In genomic region chr6:159953091-159953581, GRCh38 we compare ENCODE assay signal across 13 cellular contexts. TPM values are rescaled to one million over a fixed set of nuclear protein-coding genes. Genes with fewer than 3 reads are reported as not detected.
DNase-seq lines count a peak whose midpoint lies in the region; ATAC-seq, FAIRE-seq and TF ChIP-seq lines count a peak whose summit lies in the region.
"Had no signal": no experiment of that assay in that cellular context is flagged by ENCODE, and none has a peak within 500 bp of the region (broad histone marks: within the 10 kb centered on the region; RNA-seq: fewer than 3 reads in every experiment).

No MANE protein-coding gene starts in this region.

- H2AK5ac ChIP-seq in H1 (ENCODE audit: low read depth, low read length), result no peak overlapping the region

- H3K9me3 ChIP-seq in breast epithelium, result no peaks in the 10 kb centered on the region
- no peaks in the 10 kb centered on the region; a peak in 1 of 4 replicates for H3K9me3 ChIP-seq in H1 (ENCODE audit: insufficient read depth in 2 of 2, low read depth in 1 of 2, low read length in 1 of 2)
- H3K9me3 ChIP-seq in aorta (ENCODE audit: control insufficient read depth, low read length), result no peaks in the 10 kb centered on the region

- H3K27me3 ChIP-seq in breast epithelium (no peaks in the 10 kb centered on the region), H1 (replicated peaks in 1 of 4; ENCODE audit: control insufficient read depth in 3 of 4, extremely low read depth in 1 of 4, insufficient read depth in 3 of 4, low read length in 3 of 4) (no peaks in the 10 kb centered on the region), aorta (ENCODE audit: control insufficient read depth in 1 of 2, insufficient read depth in 2 of 2, low read length in 1 of 2) (no peaks in the 10 kb centered on the region)

- H3K4me3 Mint-ChIP-seq in MCF 10A (ENCODE audit: unreplicated experiment), result peak overlapping the region; percentile 35
- H3K4me3 Mint-ChIP-seq: T-helper 17 cell had no signal

- TF ChIP-seq CTCF in MCF 10A (IDR thresholded peaks at IDR 0.05; ENCODE audit: unreplicated experiment) (no peak), breast epithelium (IDR thresholded peaks at IDR 0.05) (no peak), H1 (IDR thresholded peaks at IDR 0.05; ENCODE audit: control extremely low read depth in 1 of 3, insufficient read depth in 1 of 3, low read depth in 1 of 3, low read length in 3 of 3) (no peak)

- H3K23me2 ChIP-seq in H1 (ENCODE audit: low read depth, low read length), result no peaks in the 10 kb centered on the region; the same call in 1 of the 2 replicates

- no peak overlapping the region for H3K4me2 ChIP-seq in H1 (ENCODE audit: insufficient read depth in 1 of 2, low read depth in 2 of 2, low read length in 2 of 2)

- ATAC-seq in aorta (ENCODE audit: low FRiP score) (peak; percentile 48), GM18517 (IDR thresholded peaks at IDR 0.05; ENCODE audit: unreplicated experiment) (no peak), HG03571 (IDR thresholded peaks at IDR 0.05; ENCODE audit: unreplicated experiment) (no peak), GM18873 (IDR thresholded peaks at IDR 0.05; ENCODE audit: low FRiP score, unreplicated experiment) (no peak)
- ATAC-seq: GM12878, T-helper 17 cell had no signal

- H3K4me1 ChIP-seq in breast epithelium (no peaks in the 10 kb centered on the region), H1 (replicated peaks in 1 of 4; ENCODE audit: control insufficient read depth in 3 of 4, insufficient read depth in 4 of 4, low read length in 3 of 4) (no peaks in the 10 kb centered on the region; a peak in 2 of 7 replicates), aorta (ENCODE audit: control insufficient read depth in 1 of 2, insufficient read depth in 2 of 2, low read length in 2 of 2) (no peaks in the 10 kb centered on the region)

- H3K79me1 ChIP-seq in H1 (ENCODE audit: low read depth, low read length), result no peaks in the 10 kb centered on the region

- H3K79me2 ChIP-seq in H1 (ENCODE audit: control insufficient read depth in 1 of 2, insufficient read depth in 2 of 2, low read length in 2 of 2), result no peaks in the 10 kb centered on the region

- H3K9ac ChIP-seq in H1 (replicated peaks in 1 of 4; ENCODE audit: extremely low read depth in 1 of 4, low read depth in 3 of 4, low read length in 3 of 4), result no peak overlapping the region

- no peak overlapping the region for H2BK120ac ChIP-seq in H1 (replicated peaks; ENCODE audit: low read depth, low read length)

- CTCF ChIA-PET in MCF 10A (lab: Yijun Ruan, JAX) (interaction anchor here (0.6 to 1.9 kb wide), 6 partner anchors 11 to 92 kb away, joined by 3 to 17 read pairs (median 6); no protein-coding TSS in a partner anchor), H1 (lab: Charles Lee; ENCODE audit: partially characterized antibody) (interaction anchor here (1.0 to 3.1 kb wide), 3 partner anchors 11 to 90 kb away, joined by 3 to 8 read pairs (median 4); no protein-coding TSS in a partner anchor)

- POLR2A ChIA-PET in MCF 10A (lab: Yijun Ruan, JAX) (interaction anchor here (0.6 to 2.2 kb wide), 14 partner anchors 10 to 1055 kb away, joined by 3 to 14 read pairs (median 4); no protein-coding TSS in a partner anchor), H1 (lab: Charles Lee; ENCODE audit: partially characterized antibody) (no interaction called here)

- peak overlapping the region in 1 of 2 donors; percentile 64 for H3K27ac ChIP-seq in breast epithelium
- no peak overlapping the region for H3K27ac ChIP-seq in H1 (ENCODE audit: low read depth, low read length)
- H3K27ac ChIP-seq in aorta (ENCODE audit: low read depth in 1 of 2, low read length in 2 of 2), result no peak overlapping the region

- H3K18ac ChIP-seq in H1 (ENCODE audit: extremely low read depth, low read length), result no peak overlapping the region

- no peaks in the 10 kb centered on the region for H3K36me3 Mint-ChIP-seq in MCF 10A (ENCODE audit: insufficient read depth, unreplicated experiment)

- no peak overlapping the region for H2BK5ac ChIP-seq in H1 (ENCODE audit: low read depth, low read length)

- intact Hi-C loops in MCF 10A (cut with micrococcal nuclease) (no loop called here), breast epithelium (cut with DNase I; ENCODE audit: low total_unique reads) (no loop called here), aorta (cut with DNase I) (no loop called here)

- H3K14ac ChIP-seq in H1 (ENCODE audit: insufficient read length), result no peak overlapping the region

- peaks cover 9% of the 10 kb centered on the region for H3K4me1 Mint-ChIP-seq in MCF 10A (ENCODE audit: insufficient read depth, unreplicated experiment)
- H3K4me1 Mint-ChIP-seq: T-helper 17 cell had no signal

- no peaks in the 10 kb centered on the region for H4K20me1 ChIP-seq in H1 (replicated peaks in 1 of 2; ENCODE audit: control insufficient read depth in 1 of 2, insufficient read depth in 2 of 2, low read length in 2 of 2)

- WGBS in H1 (ENCODE audit: extremely low coverage in 1 of 2, insufficient coverage in 1 of 2, insufficient read length in 1 of 2, insufficient replicate concordance in 2 of 2, low coverage in 1 of 2, low lambda C conversion rate in 2 of 2, missing lambda C conversion rate in 1 of 2), 2 experiments, result 90% methylated on average over 8 of the region's 8 CpGs; no CpG with 5 or more reads in 1 of the 2 experiments
- 56 to 60% methylated on average over 8 of the region's 8 CpGs for WGBS in aorta, 2 donors

- TF ChIP-seq POLR2A in breast epithelium (IDR thresholded peaks at IDR 0.05), result no peak
- TF ChIP-seq POLR2A in H1 (IDR thresholded peaks at IDR 0.05; ENCODE audit: control extremely low read depth in 1 of 2, low read depth in 2 of 2, low read length in 2 of 2), result no peak

- DNase-seq in MCF 10A (ENCODE audit: unreplicated experiment) (peak; percentile 90), breast epithelium (ENCODE audit: low spot score in 2 of 2) (no peak), H1 (ENCODE audit: low read depth in 1 of 2, low spot score in 2 of 2) (no peak), medulla oblongata (ENCODE audit: extremely low spot score) (peak; percentile 48), aorta (peak; percentile 78 to 81)
- DNase-seq: ACHN, NCI-H226, T-helper 17 cell had no signal

- no peak for TF ChIP-seq EP300 in H1 (IDR thresholded peaks at IDR 0.05; ENCODE audit: borderline replicate concordance in 1 of 2, low read depth in 2 of 2, low read length in 2 of 2)

- no peak overlapping the region for H2AFZ ChIP-seq in H1 (ENCODE audit: low read length)

- no peaks in the 10 kb centered on the region for H3K36me3 ChIP-seq in breast epithelium
- no peaks in the 10 kb centered on the region for H3K36me3 ChIP-seq in H1 (ENCODE audit: control insufficient read depth in 2 of 4, insufficient read depth in 4 of 4, low read length in 3 of 4)
- no peaks in the 10 kb centered on the region for H3K36me3 ChIP-seq in aorta (ENCODE audit: control insufficient read depth in 1 of 2, insufficient read depth in 2 of 2, low read length in 1 of 2)

- H3K27me3 Mint-ChIP-seq in MCF 10A (ENCODE audit: insufficient read depth, unreplicated experiment), result no peaks in the 10 kb centered on the region

- H3K9me3 Mint-ChIP-seq in MCF 10A (ENCODE audit: unreplicated experiment), result no peaks in the 10 kb centered on the region

- no peak overlapping the region for H2BK12ac ChIP-seq in H1 (ENCODE audit: low read depth, low read length)

- no peak for TF ChIP-seq RAD21 in H1 (IDR thresholded peaks at IDR 0.05 in 1 of 2, conservative IDR thresholded peaks at IDR 0.05 in 1 of 2; ENCODE audit: low read depth in 2 of 2, low read length in 2 of 2)

- H3K23ac ChIP-seq in H1 (ENCODE audit: insufficient read length), result no peak overlapping the region

- no peak overlapping the region for H4K5ac ChIP-seq in H1 (ENCODE audit: insufficient read length, low read depth, low read length)

- no peak overlapping the region for H3K56ac ChIP-seq in H1 (replicated peaks; ENCODE audit: insufficient read length, low read depth, low read length)

- peak overlapping the region; percentile 35 for H3K4ac ChIP-seq in H1 (replicated peaks; ENCODE audit: insufficient read length, low read depth, low read length)

- no peak overlapping the region for H4K8ac ChIP-seq in H1 (ENCODE audit: extremely low read depth, insufficient read depth, low read length)

- H3K4me3 ChIP-seq in breast epithelium, result no peak overlapping the region
- no peak overlapping the region for H3K4me3 ChIP-seq in H1 (ENCODE audit: extremely low read depth in 1 of 4, insufficient read depth in 2 of 4, low read depth in 3 of 4, low read length in 4 of 4)
- no peak overlapping the region for H3K4me3 ChIP-seq in aorta (ENCODE audit: low read length in 2 of 2)
- H3K4me3 ChIP-seq: GM12878 had no signal

- H2BK15ac ChIP-seq in H1 (ENCODE audit: low read length), result no peak overlapping the region

- no peak overlapping the region for H4K91ac ChIP-seq in H1 (replicated peaks; ENCODE audit: insufficient read length, low read length)

- H2BK20ac ChIP-seq in H1 (ENCODE audit: low read length), result no peak overlapping the region

- FAIRE-seq in H1 (lab: Jason Lieb, UNC), result no peak
- FAIRE-seq: GM12878, islet of Langerhans had no signal

- no TSS peak for BruUV-seq in MCF 10A (replicated peaks; lab: Mats Ljungman, UMichigan)

- H3K27ac Mint-ChIP-seq in MCF 10A (ENCODE audit: low read depth, unreplicated experiment), result peak overlapping the region; percentile 44
- H3K27ac Mint-ChIP-seq: T-helper 17 cell had no signal

TF ChIP-seq in H1, 55 proteins besides CTCF, POLR2A, EP300 and RAD21 (continues in another document):
- TF ChIP-seq JUND (IDR thresholded peaks at IDR 0.05; ENCODE audit: low read length) (no peak), BCL11A (IDR thresholded peaks at IDR 0.05; ENCODE audit: low read depth in 2 of 2, low read length in 2 of 2) (no peak), ZNF274 (IDR thresholded peaks at IDR 0.05; ENCODE audit: borderline replicate concordance, extremely low read depth, low read length) (no peak), SP1 (IDR thresholded peaks at IDR 0.05; ENCODE audit: low read depth, low read length) (no peak)

RNA-seq across cellular contexts. Expression of gene IGF2R, which starts 15.7 kb away (rescaled TPM):
- 160 and 234 TPM in 2 replicates for total RNA-seq in MCF 10A (2022)
- total RNA-seq in breast epithelium, result 100 to 1,000 TPM in 1 of 3 donors, 10 to 100 TPM in 2; 60.4 to 112 (median 81.0) TPM
- total RNA-seq in H1 (2021; fragmentation: NEBNext Ultra II Directional; extraction: Animal tissue kit (Norgen Biotek cat#: 25700)), result 74.1 and 80.7 TPM in 2 replicates
- polyA plus RNA-seq in H1 (2011; rRNA removed), result 20.6 and 27.3 TPM in 2 replicates
- polyA plus RNA-seq in H1 (2011; cell fraction: cytosol; rRNA removed), result 22.1 TPM
- 71.3 TPM for polyA plus RNA-seq in H1 (2011; cell fraction: nucleus; rRNA removed)
- 56.9 to 65.8 TPM (median 64.4 TPM) in 4 replicates for polyA plus RNA-seq in H1 (2012, experiment 1 of 2)
- polyA plus RNA-seq in H1 (2012, experiment 2 of 2), result 9.5 TPM
- 66.8 TPM for polyA plus RNA-seq in H1 (2013, experiment 1 of 2)
- polyA plus RNA-seq in H1 (2013, experiment 2 of 2), result 53.5 TPM
- polyA minus RNA-seq in H1 (2011; rRNA and poly(A)+ RNA removed), result 94.0 and 116 TPM in 2 replicates
- 79.9 TPM for polyA minus RNA-seq in H1 (2011; cell fraction: cytosol; rRNA and poly(A)+ RNA removed)
- 135 TPM for polyA minus RNA-seq in H1 (2011; cell fraction: nucleus; rRNA and poly(A)+ RNA removed)
- total RNA-seq in aorta, result 10 to 100 TPM; 76.8 to 82.0 TPM
- polyA plus RNA-seq in aorta, result 10 to 100 TPM in 1 of 2 donors, 1 to 10 TPM in 1; 5.8 to 32.4 TPM

Comparison
In these comparisons a context has a peak if more than half of its experiments do, and no peak if none do; other contexts are left out.
1. DNase-seq: peak in MCF 10A (single experiment), medulla oblongata (single experiment) and aorta (2 of 2); none in breast epithelium (0 of 2) and H1 (0 of 2).